Comparison of ENCODE assay signal across 8 cellular contexts in genomic region chr3:172061724-172062184, GRCh38.
A peak's percentile ranks its signal among the peaks of the same experiment; 100 is the strongest.
DNase-seq lines count a peak whose midpoint lies in the region; ATAC-seq, FAIRE-seq and TF ChIP-seq lines count a peak whose summit lies in the region.

No MANE protein-coding gene starts in this region.

- no peak for FAIRE-seq in D721Med (lab: Jason Lieb, UNC)

- ATAC-seq in GM19025 (IDR thresholded peaks at IDR 0.05; ENCODE audit: low read depth, unreplicated experiment), result peak; percentile 80
- ATAC-seq in HG02981 (IDR thresholded peaks at IDR 0.05; ENCODE audit: unreplicated experiment), result peak; percentile 86

- no peak for TF ChIP-seq CTCF in D721Med (IDR thresholded peaks at IDR 0.05; ENCODE audit: insufficient read depth, missing control alignments)

- DNase-seq in SIG-M5 (lab: John Stamatoyannopoulos, UW) (peak; percentile 80), kidney tubule cell (ENCODE audit: low spot score) (peak; percentile 41), D721Med (ENCODE audit: insufficient read length, low spot score) (no peak), activated T-cell treated with anti-CD3 and anti-CD28 coated beads for 4 hours (no peak), cerebellar cortex (ENCODE audit: low spot score) (no peak), NCI-H2029 (lab: John Stamatoyannopoulos, UW) (no peak)

Comparison
In these comparisons a context has a peak if more than half of its experiments do, and no peak if none do; other contexts are left out.
1. DNase-seq: peak in SIG-M5 (single experiment) and kidney tubule cell (single experiment); none in D721Med (single experiment), activated T-cell treated with anti-CD3 and anti-CD28 coated beads for 4 hours (single experiment), cerebellar cortex (single experiment) and NCI-H2029 (single experiment).